Comparison of ENCODE assay signal across 8 cellular contexts in the genomic region with DNA sequence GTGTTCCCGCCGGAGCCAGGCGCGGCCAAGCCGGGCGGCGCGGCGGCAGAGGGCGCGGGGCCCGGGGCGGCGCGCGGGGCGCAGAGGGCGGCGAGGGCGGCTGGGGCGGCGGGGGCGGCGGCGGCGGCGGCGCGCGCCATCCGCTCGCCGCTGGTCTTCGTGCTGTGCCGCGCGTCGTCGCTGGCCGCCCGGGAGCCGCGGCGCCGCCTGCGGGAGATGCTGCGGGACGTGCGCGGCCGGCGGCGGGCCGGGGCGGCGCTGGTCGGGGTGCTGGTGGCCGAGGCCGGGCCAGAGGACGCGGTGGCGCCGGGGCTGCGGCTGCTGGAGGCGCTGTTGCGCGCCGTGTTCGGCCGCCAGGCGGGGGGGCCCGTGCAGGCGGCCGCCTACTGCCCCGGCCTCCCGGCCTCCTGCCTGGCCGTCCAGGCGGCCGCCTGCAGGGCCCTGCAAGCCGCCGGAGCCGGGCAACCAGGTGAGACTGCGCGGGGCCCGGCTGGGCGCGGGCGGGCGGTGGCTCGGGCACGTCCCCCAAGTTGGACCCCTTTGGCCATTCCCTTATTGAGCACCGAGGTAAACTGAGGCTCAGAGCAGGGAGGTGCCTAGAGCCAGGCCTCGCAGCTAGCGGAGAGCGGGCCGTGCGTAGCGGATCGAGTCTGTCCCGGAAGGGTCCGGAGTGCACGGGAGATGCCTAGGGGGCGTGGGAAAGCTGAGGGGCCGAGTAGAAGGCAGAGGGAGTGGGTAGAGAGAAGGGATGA. TPM values are rescaled to one million over a fixed set of nuclear protein-coding genes. Genes with fewer than 3 reads are reported as not detected.
DNase-seq lines count a peak whose midpoint lies in the region; ATAC-seq, FAIRE-seq and TF ChIP-seq lines count a peak whose summit lies in the region.

No MANE protein-coding gene starts in this region.

- H4K20me1 ChIP-seq in GM12878 (ENCODE audit: control insufficient read depth, insufficient read depth): no peaks in the 10 kb centered on the region

- H3K27me3 ChIP-seq in GM12878 (replicated peaks in 1 of 2; ENCODE audit: control insufficient read depth in 2 of 2, insufficient read depth in 2 of 2, low read length in 1 of 2): peaks cover 12 to 14% of the 10 kb centered on the region in 2 experiments

- peak; percentile 30; the same call in 2 of the 3 replicates for ATAC-seq in GM12878

- in situ Hi-C loops in GM13977 (cut with MboI; ENCODE audit: low pct_unique_long_range_greater_than_20kb, low sequenced_read_pairs, unreplicated experiment): no loop called here
- in situ Hi-C loops in GM12878 (cut with MboI): no loop called here

- TF ChIP-seq CTCF in 22Rv1 (IDR thresholded peaks at IDR 0.05) (peak; percentile 46), GM13977 (IDR thresholded peaks at IDR 0.05; ENCODE audit: extremely low read depth, insufficient read depth, missing control alignments) (peak; percentile 27), GM12878 (IDR thresholded peaks at IDR 0.05 in 2 of 3, conservative IDR thresholded peaks at IDR 0.05 in 1 of 3; ENCODE audit: control insufficient read depth in 2 of 3, extremely low read depth in 1 of 3, insufficient read depth in 1 of 3, low read depth in 3 of 3, low read length in 3 of 3) (no peak)

- no peak overlapping the region for H3K9ac ChIP-seq in GM12878 (ENCODE audit: control insufficient read depth, insufficient read depth, low read length)

- DNase-seq in GM13977 (ENCODE audit: low spot score): peak; percentile 56
- DNase-seq in GM12878 (ENCODE audit: low read depth, low spot score): no peak
- peak; percentile 10 to 27 for DNase-seq in lung microvascular endothelial cell (ENCODE audit: low read depth in 2 of 2)
- no peak for DNase-seq in SK-N-DZ (ENCODE audit: low spot score)
- DNase-seq in NCI-H524 treated with DMSO at 0.1 percent for 48 hours (lab: John Stamatoyannopoulos, UW): no peak
- no peak for DNase-seq in NCI-H2029 (lab: John Stamatoyannopoulos, UW)

- H3K27ac ChIP-seq in 22Rv1 (peak overlapping the region; percentile 82), GM12878 (ENCODE audit: control insufficient read depth, insufficient read depth) (no peak overlapping the region), urinary bladder (ENCODE audit: low read depth) (no peak overlapping the region)

- CTCF ChIA-PET in GM12878 (lab: Yijun Ruan, JAX): no interaction called here

- RAD21 ChIA-PET in GM12878 (lab: Charles Lee; ENCODE audit: unreplicated experiment): no interaction called here

- TF ChIP-seq EP300 in GM12878 (IDR thresholded peaks at IDR 0.05; ENCODE audit: borderline replicate concordance in 1 of 2, control insufficient read depth in 1 of 2, low read depth in 2 of 2, low read length in 2 of 2): no peak

- H2AFZ ChIP-seq in GM12878 (ENCODE audit: control insufficient read depth, low read depth, low read length): no peak overlapping the region

- 13% methylated on average over 55 of the region's 104 CpGs for WGBS in GM12878 (ENCODE audit: insufficient coverage, insufficient replicate concordance, low lambda C conversion rate, missing lambda C conversion rate)
- 1% methylated on average over 103 of the region's 104 CpGs for WGBS in urinary bladder

- peak overlapping the region; percentile 26; the same call in 1 of the 2 replicates for H3K4me2 ChIP-seq in GM12878 (ENCODE audit: control insufficient read depth, insufficient read depth)

- peak overlapping the region; percentile 22; the same call in 1 of the 2 replicates for H3K4me3 ChIP-seq in GM12878
- peak overlapping the region; percentile 65 for H3K4me3 ChIP-seq in urinary bladder (ENCODE audit: low read depth, low read length)

- no TSS peak for BruUV-seq in GM12878 (replicated peaks; lab: Mats Ljungman, UMichigan)

- SMC1A ChIA-PET in GM12878 (lab: Charles Lee; ENCODE audit: uncharacterized antibody, unreplicated experiment): no interaction called here

- no peaks in the 10 kb centered on the region for H3K36me3 ChIP-seq in GM12878 (ENCODE audit: control insufficient read depth in 2 of 2, insufficient read depth in 2 of 2, low read length in 1 of 2)
- H3K36me3 ChIP-seq in urinary bladder (ENCODE audit: insufficient read depth): no peaks in the 10 kb centered on the region

- no peak for TF ChIP-seq POLR2A in GM12878 (IDR thresholded peaks at IDR 0.05; ENCODE audit: low read depth, low read length)

- H3K79me2 ChIP-seq in GM12878 (ENCODE audit: control insufficient read depth, insufficient read depth, low read length): no peaks in the 10 kb centered on the region

- no peak for FAIRE-seq in GM12878 (lab: Jason Lieb, UNC)

- TF ChIP-seq RAD21 in GM12878 (IDR thresholded peaks at IDR 0.05; ENCODE audit: insufficient read depth, low read depth, low read length): no peak

- POLR2A ChIA-PET in GM12878 (lab: Charles Lee): no interaction called here

- H3K4me1 ChIP-seq in GM12878 (ENCODE audit: control insufficient read depth, insufficient read depth, low read length) (peaks cover 3% of the 10 kb centered on the region; the same call in 1 of the 2 replicates), urinary bladder (ENCODE audit: insufficient read depth) (peaks cover 2% of the 10 kb centered on the region)

- no peaks in the 10 kb centered on the region for H3K9me3 ChIP-seq in GM12878 (replicated peaks; ENCODE audit: control insufficient read depth, insufficient read depth, low read length)

- intact Hi-C loops in GM12878 (cut with micrococcal nuclease; ENCODE audit: unreplicated experiment): no loop called here

RNA-seq across cellular contexts. Expression of gene C2orf72, which starts 0.6 kb away (rescaled TPM):
- 0.20 and 0.25 TPM in 2 replicates for total RNA-seq in GM12878 (2013; cell fraction: nucleolus; rRNA removed)
- total RNA-seq in GM12878 (2014; rRNA removed): under 0.01 TPM in 1 of 2 replicates, not detected in the other
- not detected in 2 replicates for total RNA-seq in GM12878 (2014; rRNA removed; fragmentation: Illumina TruSeq; extraction: Trizol)
- 0.08 and 0.18 TPM in 2 replicates for total RNA-seq in GM12878 (2021)
- 0.26 TPM for polyA plus RNA-seq in GM12878 (2011; ENCODE audit: low read depth)
- 0.23 and 0.29 TPM in 2 replicates for polyA plus RNA-seq in GM12878 (2011; rRNA removed)
- polyA plus RNA-seq in GM12878 (2011; cell fraction: cytosol; rRNA removed): 0.22 and 0.81 TPM in 2 replicates
- polyA plus RNA-seq in GM12878 (2011; cell fraction: nucleus; rRNA removed): 0.53 and 0.73 TPM in 2 replicates
- polyA plus RNA-seq in GM12878 (2012): 0.32 and 0.48 TPM in 2 replicates
- polyA plus RNA-seq in GM12878 (2014; fragmentation: Illumina TruSeq; extraction: Trizol): not detected in 2 replicates
- polyA plus RNA-seq in GM12878 (2014; fragmentation: Nextera tagmentation; extraction: Ambion mirVana): not detected
- polyA plus RNA-seq in GM12878 (2014; rRNA removed): 0.03 TPM in 1 of 2 replicates, not detected in the other
- not detected for polyA plus RNA-seq in GM12878 (2016; fragmentation: Nextera tagmentation; extraction: Ambion mirVana)
- 0.37 and 0.46 TPM in 2 replicates for polyA minus RNA-seq in GM12878 (2011; rRNA and poly(A)+ RNA removed)
- 0.94 TPM in 1 of 2 replicates, not detected in the other for polyA minus RNA-seq in GM12878 (2011; cell fraction: cytosol; rRNA and poly(A)+ RNA removed)
- 0.24 TPM in 1 of 2 replicates, not detected in the other for polyA minus RNA-seq in GM12878 (2011; cell fraction: nucleus; rRNA and poly(A)+ RNA removed)
- 2.0 and 3.4 TPM in 2 replicates for total RNA-seq in lung microvascular endothelial cell
- 3.7 TPM for total RNA-seq in urinary bladder
- 0.91 TPM for polyA plus RNA-seq in urinary bladder
- polyA plus RNA-seq in SK-N-DZ (2014; cell fraction: cytosol; rRNA removed): 0.65 and 1.4 TPM in 2 replicates
- polyA plus RNA-seq in SK-N-DZ (2014; cell fraction: nucleus; rRNA removed): 0.18 and 0.28 TPM in 2 replicates

RNA-seq across cellular contexts. Expression of gene PSMD1, which starts 18.8 kb away (rescaled TPM):
- total RNA-seq in GM12878 (2013; cell fraction: nucleolus; rRNA removed): 88.5 and 91.8 TPM in 2 replicates
- total RNA-seq in GM12878 (2014; rRNA removed) (104 and 110 TPM in 2 replicates), GM12878 (2014; rRNA removed; fragmentation: Illumina TruSeq; extraction: Trizol) (117 and 120 TPM in 2 replicates), GM12878 (2021) (109 and 117 TPM in 2 replicates), lung microvascular endothelial cell (103 and 115 TPM in 2 replicates), urinary bladder (81.7 TPM)
- polyA plus RNA-seq in GM12878 (2011; ENCODE audit: low read depth): 31.5 TPM
- polyA plus RNA-seq in GM12878 (2011; rRNA removed) (139 and 176 TPM in 2 replicates), GM12878 (2014; fragmentation: Illumina TruSeq; extraction: Trizol) (142 and 159 TPM in 2 replicates), GM12878 (2014; fragmentation: Nextera tagmentation; extraction: Ambion mirVana) (100 to 1,000 TPM in 1 of 2 experiments, 10 to 100 TPM in 1; 96.4 to 220 TPM), GM12878 (2014; rRNA removed) (80.4 and 87.4 TPM in 2 replicates), GM12878 (2016; fragmentation: Nextera tagmentation; extraction: Ambion mirVana) (100 to 1,000 TPM; 162 to 165 TPM), urinary bladder (43.9 TPM)
- 142 and 159 TPM in 2 replicates for polyA plus RNA-seq in GM12878 (2011; cell fraction: cytosol; rRNA removed)
- 73.5 and 85.9 TPM in 2 replicates for polyA plus RNA-seq in GM12878 (2011; cell fraction: nucleus; rRNA removed)
- 45.3 and 53.4 TPM in 2 replicates for polyA plus RNA-seq in GM12878 (2012)
- 249 and 446 TPM in 2 replicates for polyA minus RNA-seq in GM12878 (2011; rRNA and poly(A)+ RNA removed)
- 42.6 and 49.5 TPM in 2 replicates for polyA minus RNA-seq in GM12878 (2011; cell fraction: cytosol; rRNA and poly(A)+ RNA removed)
- polyA minus RNA-seq in GM12878 (2011; cell fraction: nucleus; rRNA and poly(A)+ RNA removed): 42.8 and 75.7 TPM in 2 replicates
- 73.9 and 82.3 TPM in 2 replicates for polyA plus RNA-seq in SK-N-DZ (2014; cell fraction: cytosol; rRNA removed)
- polyA plus RNA-seq in SK-N-DZ (2014; cell fraction: nucleus; rRNA removed): 36.6 and 74.6 TPM in 2 replicates

RNA-seq across cellular contexts. Expression of gene SPATA3, which starts 42.0 kb away (rescaled TPM):
- 0.71 TPM in 1 of 2 replicates, not detected in the other for total RNA-seq in GM12878 (2013; cell fraction: nucleolus; rRNA removed)
- total RNA-seq in GM12878 (2014; rRNA removed): not detected in 2 replicates
- not detected in 2 replicates for total RNA-seq in GM12878 (2014; rRNA removed; fragmentation: Illumina TruSeq; extraction: Trizol)
- total RNA-seq in GM12878 (2021): 0.19 TPM in 1 of 2 replicates, not detected in the other
- polyA plus RNA-seq in GM12878 (2011; ENCODE audit: low read depth): not detected
- not detected in 2 replicates for polyA plus RNA-seq in GM12878 (2011; rRNA removed)
- not detected in 2 replicates for polyA plus RNA-seq in GM12878 (2011; cell fraction: cytosol; rRNA removed)
- polyA plus RNA-seq in GM12878 (2011; cell fraction: nucleus; rRNA removed): not detected in 2 replicates
- not detected in 2 replicates for polyA plus RNA-seq in GM12878 (2012)
- polyA plus RNA-seq in GM12878 (2014; fragmentation: Illumina TruSeq; extraction: Trizol): not detected in 2 replicates
- polyA plus RNA-seq in GM12878 (2014; fragmentation: Nextera tagmentation; extraction: Ambion mirVana): not detected
- polyA plus RNA-seq in GM12878 (2014; rRNA removed): 0.22 TPM in 1 of 2 replicates, not detected in the other
- not detected for polyA plus RNA-seq in GM12878 (2016; fragmentation: Nextera tagmentation; extraction: Ambion mirVana)
- not detected in 2 replicates for polyA minus RNA-seq in GM12878 (2011; rRNA and poly(A)+ RNA removed)
- polyA minus RNA-seq in GM12878 (2011; cell fraction: cytosol; rRNA and poly(A)+ RNA removed): not detected in 2 replicates
- not detected in 2 replicates for polyA minus RNA-seq in GM12878 (2011; cell fraction: nucleus; rRNA and poly(A)+ RNA removed)
- not detected in 2 replicates for total RNA-seq in lung microvascular endothelial cell
- not detected for total RNA-seq in urinary bladder
- polyA plus RNA-seq in urinary bladder: not detected
- not detected in 2 replicates for polyA plus RNA-seq in SK-N-DZ (2014; cell fraction: cytosol; rRNA removed)
- not detected in 2 replicates for polyA plus RNA-seq in SK-N-DZ (2014; cell fraction: nucleus; rRNA removed)

Comparison
In these comparisons a context has a peak if more than half of its experiments do, and no peak if none do; other contexts are left out.
1. CTCF ChIP-seq: peak in 22Rv1 (single experiment) and GM13977 (single experiment); none in GM12878 (0 of 3).
2. DNase-seq: peak in GM13977 (single experiment) and lung microvascular endothelial cell (2 of 2); none in GM12878 (single experiment), SK-N-DZ (single experiment), NCI-H524 treated with DMSO at 0.1 percent for 48 hours (single experiment) and NCI-H2029 (single experiment).